ENCODE assay signal across 11 cellular contexts in genomic region chr1:244865820-244866219, GRCh38. TPM values are rescaled to one million over a fixed set of nuclear protein-coding genes. Genes with fewer than 3 reads are reported as not detected.
DNase-seq lines count a peak whose midpoint lies in the region; ATAC-seq and TF ChIP-seq lines count a peak whose summit lies in the region.
"Had no signal": no experiment of that assay in that cellular context is flagged by ENCODE, and none has a peak within 500 bp of the region (broad histone marks: within the 10 kb centered on the region; RNA-seq: fewer than 3 reads in every experiment).

No MANE protein-coding gene starts in this region.

- no peaks in the 10 kb centered on the region for H3K9me3 Mint-ChIP-seq in activated T-cell treated with anti-CD3 and anti-CD28 coated beads, Interleukin-2, amount 50 U/mL, for 72 hours
- H3K9me3 Mint-ChIP-seq in WTC11, result no peaks in the 10 kb centered on the region

- H3K4me3 ChIP-seq in lower lobe of right lung, result peak overlapping the region; percentile 94
- no peak overlapping the region for H3K4me3 ChIP-seq in thoracic aorta

- H3K9me3 ChIP-seq in lower lobe of right lung (no peaks in the 10 kb centered on the region), thoracic aorta (no peaks in the 10 kb centered on the region)

- H3K4me3 Mint-ChIP-seq in activated T-cell treated with anti-CD3 and anti-CD28 coated beads, Interleukin-2, amount 50 U/mL, for 72 hours, result peak overlapping the region; percentile 98
- peak overlapping the region; percentile 87 for H3K4me3 Mint-ChIP-seq in WTC11

- H3K27ac ChIP-seq in lower lobe of right lung (peak overlapping the region; percentile 100), thoracic aorta (peak overlapping the region; percentile 100)

- H3K27ac Mint-ChIP-seq in activated T-cell treated with anti-CD3 and anti-CD28 coated beads, Interleukin-2, amount 50 U/mL, for 72 hours, result peak overlapping the region; percentile 97
- peak overlapping the region; percentile 99; the same call in 1 of the 2 replicates for H3K27ac Mint-ChIP-seq in WTC11

- POLR2A ChIA-PET in WTC11 (lab: Charles Lee), result interaction anchor here (1.0 to 5.4 kb wide), 2 partner anchors 30 to 104 kb away, joined by 7 to 37 read pairs; partner anchors contain the start of gene COX20

- TF ChIP-seq CTCF in WTC11 (IDR thresholded peaks at IDR 0.05), result no peak
- TF ChIP-seq CTCF in lower lobe of right lung (IDR thresholded peaks at IDR 0.05), result no peak
- no peak for TF ChIP-seq CTCF in thoracic aorta (IDR thresholded peaks at IDR 0.05)

- H3K4me1 Mint-ChIP-seq in activated T-cell treated with anti-CD3 and anti-CD28 coated beads, Interleukin-2, amount 50 U/mL, for 72 hours (ENCODE audit: low read depth), result peaks cover 40% of the 10 kb centered on the region
- H3K4me1 Mint-ChIP-seq in WTC11, result peaks cover 37% of the 10 kb centered on the region

- no peak for ATAC-seq in activated T-cell treated with anti-CD3 and anti-CD28 coated beads, Interleukin-2, amount 50 U/mL, for 72 hours (replicated peaks in 1 of 2)
- ATAC-seq in WTC11, result no peak
- no peak for ATAC-seq in lower lobe of right lung
- no peak for ATAC-seq in thoracic aorta (ENCODE audit: insufficient number of reproducible peaks, low FRiP score, low read depth)
- no peak for ATAC-seq in HG03196 (IDR thresholded peaks at IDR 0.05; ENCODE audit: unreplicated experiment)

- H3K27me3 ChIP-seq in lower lobe of right lung (ENCODE audit: low read depth) (no peaks in the 10 kb centered on the region), thoracic aorta (replicated peaks; ENCODE audit: insufficient read depth) (no peaks in the 10 kb centered on the region)

- DNase-seq in activated T-cell treated with anti-CD3 and anti-CD28 coated beads, Interleukin-2, amount 50 U/mL, for 72 hours, result no peak
- no peak for DNase-seq in activated T-cell treated with anti-CD3 and anti-CD28 coated beads for 4 hours
- no peak for DNase-seq in WTC11 (ENCODE audit: low spot score)
- no peak for DNase-seq in lower lobe of right lung
- no peak for DNase-seq in thoracic aorta (ENCODE audit: low spot score)
- DNase-seq in NCI-H524 (lab: John Stamatoyannopoulos, UW), result no peak
- no peak for DNase-seq in NCI-H128 (lab: John Stamatoyannopoulos, UW; ENCODE audit: unreplicated experiment)
- DNase-seq: HCEC 1CT, NCI-H526 treated with DMSO at 0.1 percent for 48 hours, retina had no signal

- H3K4me1 ChIP-seq in lower lobe of right lung (peaks cover 26% of the 10 kb centered on the region), thoracic aorta (ENCODE audit: control insufficient read depth in 1 of 2, low read depth in 2 of 2) (peaks cover 7 to 23% of the 10 kb centered on the region in 2 donors)

- peaks cover 16 to 26% of the 10 kb centered on the region in 2 donors for H3K36me3 Mint-ChIP-seq in activated T-cell treated with anti-CD3 and anti-CD28 coated beads, Interleukin-2, amount 50 U/mL, for 72 hours (ENCODE audit: insufficient read depth in 2 of 2)
- peaks cover 23% of the 10 kb centered on the region for H3K36me3 Mint-ChIP-seq in WTC11

- CTCF ChIA-PET in WTC11 (lab: Charles Lee), result interaction anchor here (1.0 to 5.5 kb wide), 3 partner anchors 16 to 177 kb away, joined by 3 to 37 read pairs (median 7); no protein-coding TSS in a partner anchor

- H3K36me3 ChIP-seq in lower lobe of right lung (peaks cover 3% of the 10 kb centered on the region), thoracic aorta (no peaks in the 10 kb centered on the region)

- no peaks in the 10 kb centered on the region for H3K27me3 Mint-ChIP-seq in activated T-cell treated with anti-CD3 and anti-CD28 coated beads, Interleukin-2, amount 50 U/mL, for 72 hours (ENCODE audit: low read depth)
- H3K27me3 Mint-ChIP-seq in WTC11 (ENCODE audit: low read depth), result no peaks in the 10 kb centered on the region

- intact Hi-C loops in lower lobe of right lung (cut with DNase I), result no loop called here

TF ChIP-seq in WTC11, 78 proteins besides CTCF, POLR2A, EP300 and RAD21:
- no peak for TF ChIP-seq FOXK1 (CRISPR knock-in tag; IDR thresholded peaks at IDR 0.05)
- TF ChIP-seq, protein P1, sequence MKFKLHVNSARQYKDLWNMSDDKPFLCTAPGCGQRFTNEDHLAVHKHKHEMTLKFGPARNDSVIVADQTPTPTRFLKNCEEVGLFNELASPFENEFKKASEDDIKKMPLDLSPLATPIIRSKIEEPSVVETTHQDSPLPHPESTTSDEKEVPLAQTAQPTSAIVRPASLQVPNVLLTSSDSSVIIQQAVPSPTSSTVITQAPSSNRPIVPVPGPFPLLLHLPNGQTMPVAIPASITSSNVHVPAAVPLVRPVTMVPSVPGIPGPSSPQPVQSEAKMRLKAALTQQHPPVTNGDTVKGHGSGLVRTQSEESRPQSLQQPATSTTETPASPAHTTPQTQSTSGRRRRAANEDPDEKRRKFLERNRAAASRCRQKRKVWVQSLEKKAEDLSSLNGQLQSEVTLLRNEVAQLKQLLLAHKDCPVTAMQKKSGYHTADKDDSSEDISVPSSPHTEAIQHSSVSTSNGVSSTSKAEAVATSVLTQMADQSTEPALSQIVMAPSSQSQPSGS (CRISPR knock-in tag; IDR thresholded peaks at IDR 0.05; ENCODE audit: borderline replicate concordance, low read depth), result no peak
- no peak for TF ChIP-seq PRDM15 (CRISPR knock-in tag; IDR thresholded peaks at IDR 0.05)
- TF ChIP-seq, protein P2, sequence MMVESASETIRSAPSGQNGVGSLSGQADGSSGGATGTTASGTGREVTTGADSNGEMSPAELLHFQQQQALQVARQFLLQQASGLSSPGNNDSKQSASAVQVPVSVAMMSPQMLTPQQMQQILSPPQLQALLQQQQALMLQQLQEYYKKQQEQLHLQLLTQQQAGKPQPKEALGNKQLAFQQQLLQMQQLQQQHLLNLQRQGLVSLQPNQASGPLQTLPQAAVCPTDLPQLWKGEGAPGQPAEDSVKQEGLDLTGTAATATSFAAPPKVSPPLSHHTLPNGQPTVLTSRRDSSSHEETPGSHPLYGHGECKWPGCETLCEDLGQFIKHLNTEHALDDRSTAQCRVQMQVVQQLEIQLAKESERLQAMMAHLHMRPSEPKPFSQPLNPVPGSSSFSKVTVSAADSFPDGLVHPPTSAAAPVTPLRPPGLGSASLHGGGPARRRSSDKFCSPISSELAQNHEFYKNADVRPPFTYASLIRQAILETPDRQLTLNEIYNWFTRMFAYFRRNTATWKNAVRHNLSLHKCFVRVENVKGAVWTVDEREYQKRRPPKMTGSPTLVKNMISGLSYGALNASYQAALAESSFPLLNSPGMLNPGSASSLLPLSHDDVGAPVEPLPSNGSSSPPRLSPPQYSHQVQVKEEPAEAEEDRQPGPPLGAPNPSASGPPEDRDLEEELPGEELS (CRISPR knock-in tag; IDR thresholded peaks at IDR 0.05), result no peak
- TF ChIP-seq PREB (CRISPR knock-in tag; IDR thresholded peaks at IDR 0.05; ENCODE audit: borderline replicate concordance), result no peak
TF ChIP-seq in WTC11: peak in this region for 0.

RNA-seq across cellular contexts. Expression of gene HNRNPU, which starts 1.5 kb away (rescaled TPM):
- total RNA-seq in activated T-cell treated with anti-CD3 and anti-CD28 coated beads, Interleukin-2, amount 50 U/mL, for 72 hours, result 100 to 1,000 TPM; 310 to 319 TPM
- total RNA-seq in WTC11 (2021) (477 to 536 TPM (median 477 TPM) in 3 replicates), lower lobe of right lung (279 TPM), thoracic aorta (100 to 1,000 TPM; 254 to 519 TPM)

RNA-seq across cellular contexts. Expression of gene COX20, which starts 30.4 kb away (rescaled TPM):
- total RNA-seq in activated T-cell treated with anti-CD3 and anti-CD28 coated beads, Interleukin-2, amount 50 U/mL, for 72 hours, result 10 to 100 TPM in 1 of 2 donors, 1 to 10 TPM in 1; 9.8 to 12.1 TPM
- 33.1 to 37.6 TPM (median 36.4 TPM) in 3 replicates for total RNA-seq in WTC11 (2021)
- total RNA-seq in lower lobe of right lung, result 22.8 TPM
- 10 to 100 TPM; 10.8 to 38.0 TPM for total RNA-seq in thoracic aorta
